1 cellular context compared by ENCODE assay signal in the genomic region with DNA sequence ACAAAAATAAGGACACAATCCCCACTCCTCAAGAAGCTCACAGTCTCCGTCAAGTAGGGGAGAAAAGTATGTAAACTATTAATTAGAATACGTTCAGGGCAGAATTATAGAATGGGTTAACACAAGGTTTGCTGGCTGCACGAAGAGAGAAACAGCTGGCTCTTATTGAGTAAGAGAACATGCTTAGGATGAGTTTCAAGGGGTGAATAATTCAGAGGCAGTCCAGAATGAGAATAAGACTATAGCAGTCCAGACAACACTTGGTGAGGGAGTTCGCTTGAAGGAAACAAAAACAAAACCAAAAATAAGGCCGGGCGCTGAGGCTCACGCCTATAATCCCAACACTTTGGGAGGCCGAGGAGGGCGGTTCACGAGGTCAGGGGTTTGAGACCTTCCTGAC.
TF ChIP-seq lines count a peak whose summit lies in the region.

No MANE protein-coding gene starts in this region.

TF ChIP-seq in WTC11, 78 proteins besides CTCF, POLR2A, EP300 and RAD21 (continued from another document):
- TF ChIP-seq, protein P1, sequence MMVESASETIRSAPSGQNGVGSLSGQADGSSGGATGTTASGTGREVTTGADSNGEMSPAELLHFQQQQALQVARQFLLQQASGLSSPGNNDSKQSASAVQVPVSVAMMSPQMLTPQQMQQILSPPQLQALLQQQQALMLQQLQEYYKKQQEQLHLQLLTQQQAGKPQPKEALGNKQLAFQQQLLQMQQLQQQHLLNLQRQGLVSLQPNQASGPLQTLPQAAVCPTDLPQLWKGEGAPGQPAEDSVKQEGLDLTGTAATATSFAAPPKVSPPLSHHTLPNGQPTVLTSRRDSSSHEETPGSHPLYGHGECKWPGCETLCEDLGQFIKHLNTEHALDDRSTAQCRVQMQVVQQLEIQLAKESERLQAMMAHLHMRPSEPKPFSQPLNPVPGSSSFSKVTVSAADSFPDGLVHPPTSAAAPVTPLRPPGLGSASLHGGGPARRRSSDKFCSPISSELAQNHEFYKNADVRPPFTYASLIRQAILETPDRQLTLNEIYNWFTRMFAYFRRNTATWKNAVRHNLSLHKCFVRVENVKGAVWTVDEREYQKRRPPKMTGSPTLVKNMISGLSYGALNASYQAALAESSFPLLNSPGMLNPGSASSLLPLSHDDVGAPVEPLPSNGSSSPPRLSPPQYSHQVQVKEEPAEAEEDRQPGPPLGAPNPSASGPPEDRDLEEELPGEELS (CRISPR knock-in tag; IDR thresholded peaks at IDR 0.05) = no peak
- no peak for TF ChIP-seq IRF2 (CRISPR knock-in tag; IDR thresholded peaks at IDR 0.05; ENCODE audit: borderline replicate concordance, low read depth)
- no peak for TF ChIP-seq ZNF416 (CRISPR knock-in tag; IDR thresholded peaks at IDR 0.05)
- TF ChIP-seq, protein P2, sequence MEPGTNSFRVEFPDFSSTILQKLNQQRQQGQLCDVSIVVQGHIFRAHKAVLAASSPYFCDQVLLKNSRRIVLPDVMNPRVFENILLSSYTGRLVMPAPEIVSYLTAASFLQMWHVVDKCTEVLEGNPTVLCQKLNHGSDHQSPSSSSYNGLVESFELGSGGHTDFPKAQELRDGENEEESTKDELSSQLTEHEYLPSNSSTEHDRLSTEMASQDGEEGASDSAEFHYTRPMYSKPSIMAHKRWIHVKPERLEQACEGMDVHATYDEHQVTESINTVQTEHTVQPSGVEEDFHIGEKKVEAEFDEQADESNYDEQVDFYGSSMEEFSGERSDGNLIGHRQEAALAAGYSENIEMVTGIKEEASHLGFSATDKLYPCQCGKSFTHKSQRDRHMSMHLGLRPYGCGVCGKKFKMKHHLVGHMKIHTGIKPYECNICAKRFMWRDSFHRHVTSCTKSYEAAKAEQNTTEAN (CRISPR knock-in tag; IDR thresholded peaks at IDR 0.05) = no peak
- TF ChIP-seq TEAD4 (CRISPR knock-in tag; IDR thresholded peaks at IDR 0.05) = no peak
- TF ChIP-seq SP1 (CRISPR knock-in tag; conservative IDR thresholded peaks at IDR 0.05) = no peak
